ENCODE assay signal across 30 cellular contexts in genomic region chrX:17475820-17476219, GRCh38.
DNase-seq lines count a peak whose midpoint lies in the region; ATAC-seq, FAIRE-seq and TF ChIP-seq lines count a peak whose summit lies in the region.
"Had no signal": no experiment of that assay in that cellular context is flagged by ENCODE, and none has a peak within 500 bp of the region (broad histone marks: within the 10 kb centered on the region; RNA-seq: fewer than 3 reads in every experiment).

No MANE protein-coding gene starts in this region.

- BruUV-seq in MCF 10A (replicated peaks; lab: Mats Ljungman, UMichigan) (no TSS peak), mammary epithelial cell (replicated peaks; lab: Mats Ljungman, UMichigan) (no TSS peak)

- no peak overlapping the region for H3K4me2 ChIP-seq in mammary epithelial cell (ENCODE audit: insufficient read depth, low read depth, low read length)

- no peaks in the 10 kb centered on the region for H4K20me1 ChIP-seq in mammary epithelial cell (ENCODE audit: insufficient read depth, low read length)

- POLR2A ChIA-PET in MCF 10A (lab: Yijun Ruan, JAX), result no interaction called here

- H2AFZ ChIP-seq in mammary epithelial cell (ENCODE audit: low read depth, low read length), result no peak overlapping the region

- H3K27me3 Mint-ChIP-seq in MCF 10A (ENCODE audit: insufficient read depth, unreplicated experiment), result peaks cover 11% of the 10 kb centered on the region
- H3K27me3 Mint-ChIP-seq: activated naive CD8-positive, alpha-beta T cell treated with anti-CD3 and anti-CD28 coated beads, Interleukin-2, amount 50 U/mL, for 24 hours had no signal

- no peaks in the 10 kb centered on the region for H3K9me3 Mint-ChIP-seq in MCF 10A (ENCODE audit: unreplicated experiment)
- H3K9me3 Mint-ChIP-seq: activated naive CD8-positive, alpha-beta T cell treated with anti-CD3 and anti-CD28 coated beads, Interleukin-2, amount 50 U/mL, for 24 hours had no signal

- peak overlapping the region; percentile 7 for H3K27ac Mint-ChIP-seq in MCF 10A (ENCODE audit: low read depth, unreplicated experiment)
- H3K27ac Mint-ChIP-seq: activated naive CD8-positive, alpha-beta T cell treated with anti-CD3 and anti-CD28 coated beads, Interleukin-2, amount 50 U/mL, for 24 hours; CD4-positive, alpha-beta memory T cell had no signal

- H3K27me3 ChIP-seq in mammary epithelial cell (ENCODE audit: insufficient read depth, low read length) (no peaks in the 10 kb centered on the region), tibial artery (no peaks in the 10 kb centered on the region)
- H3K27me3 ChIP-seq: transverse colon had no signal

- H3K27ac ChIP-seq in mammary epithelial cell (ENCODE audit: insufficient read depth, low read depth, low read length), result no peak overlapping the region
- no peak overlapping the region for H3K27ac ChIP-seq in tibial artery
- H3K27ac ChIP-seq: epithelial cell of prostate, gastrocnemius medialis, prostate gland, transverse colon, WERI-Rb-1 had no signal

- dilution Hi-C loops in mammary epithelial cell (cut with HindIII; ENCODE audit: low sequenced_read_pairs), result no loop called here

- no peak overlapping the region for H3K9ac ChIP-seq in mammary epithelial cell (ENCODE audit: insufficient read depth, low read length)

- H3K4me3 ChIP-seq in mammary epithelial cell (replicated peaks in 1 of 3; ENCODE audit: insufficient read depth in 1 of 3, low read depth in 2 of 3, low read length in 3 of 3), result no peak overlapping the region
- no peak overlapping the region for H3K4me3 ChIP-seq in tibial artery
- H3K4me3 ChIP-seq: gastrocnemius medialis, K562, prostate gland, skin epidermis, transverse colon had no signal

- CTCF ChIA-PET in MCF 10A (lab: Yijun Ruan, JAX), result interaction anchor here (1.6 kb wide), 1 partner anchor 234 kb away, joined by 6 read pairs; no protein-coding TSS in a partner anchor
- CTCF ChIA-PET in mammary epithelial cell (lab: Charles Lee; ENCODE audit: low non-redundant PET), result no interaction called here

- FAIRE-seq in GM19239 (lab: Jason Lieb, UNC), result no peak
- FAIRE-seq: colon, H54, K562 had no signal

- DNase-seq in MCF 10A (ENCODE audit: unreplicated experiment), result peak; percentile 15
- DNase-seq in mammary epithelial cell, result no peak
- peak; percentile 43 for DNase-seq in fibroblast of peridontal ligament (ENCODE audit: extremely low read depth)
- peak; percentile 22 to 68 for DNase-seq in tibial artery
- DNase-seq in GM19239 (ENCODE audit: insufficient read length, low spot score), result no peak
- DNase-seq: 8988T; activated CD4-positive, alpha-beta T cell treated with anti-CD3 and anti-CD28 coated beads for 48 hours; activated gamma-delta T cell; activated naive CD8-positive, alpha-beta T cell treated with anti-CD3 and anti-CD28 coated beads, Interleukin-2, amount 50 U/mL, for 24 hours; activated T-cell treated with anti-CD3 and anti-CD28 coated beads, Interleukin-2, amount 50 U/mL, for 1 hour; CD4-positive, alpha-beta memory T cell; DMS 273 treated with DMSO at 0.1 percent for 48 hours; effector CD8-positive, alpha-beta T cell; gastrocnemius medialis; mesenchymal stem cell; NCI-H1436 treated with DMSO at 0.1 percent for 48 hours; NCI-H510A; SHP77; stimulated activated CD4-positive, alpha-beta T cell treated with anti-CD3 and anti-CD28 coated beads, Interleukin-1b, Interleukin-23, amount 100 ng/mL, for 48 hours; transverse colon; WERI-Rb-1 had no signal

- ATAC-seq in SK-N-SH treated with all-trans-retinoic acid at 6 μM for 48 hours (peak; percentile 57), HG03095 (IDR thresholded peaks at IDR 0.05; ENCODE audit: unreplicated experiment) (no peak), GM18867 (IDR thresholded peaks at IDR 0.05; ENCODE audit: unreplicated experiment) (no peak)
- ATAC-seq: activated naive CD8-positive, alpha-beta T cell treated with anti-CD3 and anti-CD28 coated beads, Interleukin-2, amount 50 U/mL, for 24 hours; gastrocnemius medialis; K562 had no signal

- H3K4me3 Mint-ChIP-seq in MCF 10A (ENCODE audit: unreplicated experiment), result no peak overlapping the region
- H3K4me3 Mint-ChIP-seq: activated naive CD8-positive, alpha-beta T cell treated with anti-CD3 and anti-CD28 coated beads, Interleukin-2, amount 50 U/mL, for 24 hours; CD4-positive, alpha-beta memory T cell had no signal

- 23% methylated on average over 3 of the region's 5 CpGs for WGBS in mammary epithelial cell (ENCODE audit: low coverage, missing lambda C conversion rate)

- no peaks in the 10 kb centered on the region for H3K36me3 ChIP-seq in mammary epithelial cell (ENCODE audit: insufficient read depth, low read length)
- no peaks in the 10 kb centered on the region for H3K36me3 ChIP-seq in tibial artery
- H3K36me3 ChIP-seq: gastrocnemius medialis, prostate gland, transverse colon, WERI-Rb-1 had no signal

- peaks cover 6% of the 10 kb centered on the region for H3K4me1 Mint-ChIP-seq in MCF 10A (ENCODE audit: insufficient read depth, unreplicated experiment)
- H3K4me1 Mint-ChIP-seq: activated naive CD8-positive, alpha-beta T cell treated with anti-CD3 and anti-CD28 coated beads, Interleukin-2, amount 50 U/mL, for 24 hours; CD4-positive, alpha-beta memory T cell had no signal

- H3K4me1 ChIP-seq in mammary epithelial cell (ENCODE audit: insufficient read depth, low read length) (peaks cover 14% of the 10 kb centered on the region), tibial artery (peaks cover 0 to 46% (median 7%) of the 10 kb centered on the region in 4 donors)
- H3K4me1 ChIP-seq: gastrocnemius medialis, prostate gland, transverse colon had no signal

- peaks cover 13% of the 10 kb centered on the region for H3K79me2 ChIP-seq in mammary epithelial cell (ENCODE audit: insufficient read depth, low read length)

- TF ChIP-seq CTCF in MCF 10A (IDR thresholded peaks at IDR 0.05; ENCODE audit: unreplicated experiment) (no peak), mammary epithelial cell (conservative IDR thresholded peaks at IDR 0.05 in 1 of 2, IDR thresholded peaks at IDR 0.05 in 1 of 2; ENCODE audit: extremely low read depth in 1 of 2, insufficient read depth in 1 of 2, low read depth in 1 of 2, low read length in 2 of 2) (no peak), tibial artery (IDR thresholded peaks at IDR 0.05) (no peak)

- in situ Hi-C loops in mammary epithelial cell (cut with MboI; ENCODE audit: low sequenced_read_pairs in 2 of 2), result no loop called here

- H3K36me3 Mint-ChIP-seq in MCF 10A (ENCODE audit: insufficient read depth, unreplicated experiment), result no peaks in the 10 kb centered on the region
- H3K36me3 Mint-ChIP-seq: CD4-positive, alpha-beta memory T cell had no signal

- H3K9me3 ChIP-seq in mammary epithelial cell (replicated peaks; ENCODE audit: insufficient read depth, low read length) (no peaks in the 10 kb centered on the region), tibial artery (no peaks in the 10 kb centered on the region)
- H3K9me3 ChIP-seq: gastrocnemius medialis, prostate gland, transverse colon had no signal

- intact Hi-C loops in MCF 10A (cut with micrococcal nuclease), result loop anchor here (10.0 kb wide), 1 partner anchor 101 kb away; the partner anchor contains the start of gene NHS
- intact Hi-C loops in mammary epithelial cell (cut with micrococcal nuclease), result no loop called here
- intact Hi-C loops in tibial artery (cut with DNase I; ENCODE audit: low total_unique reads), result no loop called here

TF ChIP-seq in SK-N-SH treated with all-trans-retinoic acid at 6 μM for 48 hours, 23 proteins besides CTCF, POLR2A, EP300 and RAD21 (continues in another document):
- TF ChIP-seq TOX (CRISPR knock-in tag; IDR thresholded peaks at IDR 0.05; ENCODE audit: borderline replicate concordance) (no peak), RARB (CRISPR knock-in tag; IDR thresholded peaks at IDR 0.05) (no peak), TSHZ2 (CRISPR knock-in tag; IDR thresholded peaks at IDR 0.05) (no peak), POU6F1 (CRISPR knock-in tag; IDR thresholded peaks at IDR 0.05; ENCODE audit: borderline replicate concordance, low read depth) (no peak), CSDC2 (CRISPR knock-in tag; IDR thresholded peaks at IDR 0.05) (no peak), BACH2 (CRISPR knock-in tag; IDR thresholded peaks at IDR 0.05; ENCODE audit: borderline replicate concordance) (no peak), ZNF565 (CRISPR knock-in tag; conservative IDR thresholded peaks at IDR 0.05; ENCODE audit: low read depth) (no peak), OSR1 (CRISPR knock-in tag; IDR thresholded peaks at IDR 0.05) (no peak), SNAI2 (CRISPR knock-in tag; IDR thresholded peaks at IDR 0.05) (no peak)

Comparison
In these comparisons a context has a peak if more than half of its experiments do, and no peak if none do; other contexts are left out.
1. DNase-seq: peak in MCF 10A (single experiment), fibroblast of peridontal ligament (single experiment) and tibial artery (2 of 2); none in mammary epithelial cell (single experiment) and GM19239 (single experiment).